Comparison of ENCODE assay signal across 7 cellular contexts in the genomic region with DNA sequence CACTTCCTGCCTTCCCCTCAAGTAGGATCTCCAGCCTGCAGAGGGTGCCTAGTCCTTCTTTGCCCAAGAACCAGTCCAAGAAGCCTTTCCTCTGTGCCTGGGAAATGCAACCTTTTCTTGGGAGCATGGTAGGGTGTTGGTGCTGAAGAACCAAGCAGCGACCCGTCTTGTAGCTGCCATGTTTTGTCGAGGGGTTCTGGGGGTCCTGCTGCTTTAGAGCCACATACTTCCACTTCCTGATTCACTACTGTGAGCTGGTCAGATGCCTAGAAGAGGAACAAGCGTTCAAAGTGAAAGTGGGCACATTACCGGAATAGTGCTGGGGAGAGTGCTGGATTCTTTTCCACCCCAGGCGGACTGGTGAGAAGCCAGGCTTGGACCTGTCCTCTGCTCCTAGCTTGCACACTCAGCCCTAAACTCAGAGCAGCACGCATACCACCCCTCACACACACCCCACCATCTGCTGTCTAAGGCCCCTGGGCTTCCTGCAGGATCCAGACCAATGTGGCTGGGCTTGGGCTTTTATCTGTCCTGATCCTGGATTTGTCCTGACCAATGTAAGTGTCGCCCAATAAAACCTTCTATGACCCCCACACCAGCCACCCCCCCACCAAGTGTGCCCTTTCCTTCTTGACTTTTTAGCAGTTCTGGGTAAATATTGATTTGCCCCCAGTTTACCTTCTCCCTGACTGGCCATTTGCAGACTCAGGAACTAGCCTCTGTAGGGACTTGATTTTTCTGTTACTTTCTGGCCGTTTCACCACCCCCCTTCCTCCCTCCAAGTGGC. TPM values are rescaled to one million over a fixed set of nuclear protein-coding genes. Genes with fewer than 3 reads are reported as not detected.
DNase-seq lines count a peak whose midpoint lies in the region; TF ChIP-seq lines count a peak whose summit lies in the region.
"Had no signal": no experiment of that assay in that cellular context is flagged by ENCODE, and none has a peak within 500 bp of the region (broad histone marks: within the 10 kb centered on the region; RNA-seq: fewer than 3 reads in every experiment).

No MANE protein-coding gene starts in this region.

- no peaks in the 10 kb centered on the region for H3K9me3 ChIP-seq in suprapubic skin

- H3K36me3 ChIP-seq in suprapubic skin = no peaks in the 10 kb centered on the region
- H3K36me3 ChIP-seq: Peyer's patch had no signal

- H3K36me3 Mint-ChIP-seq in chondrocyte (ENCODE audit: low read depth) = peaks cover 6% of the 10 kb centered on the region

- WGBS in suprapubic skin = 37% methylated on average over 7 of the region's 9 CpGs

- DNase-seq in activated T-cell treated with anti-CD3 and anti-CD28 coated beads, Interleukin-2, amount 50 U/mL, for 1 hour = peak; percentile 24
- DNase-seq in activated T-cell treated with anti-CD3 and anti-CD28 coated beads for 4 hours (no peak), chondrocyte (ENCODE audit: low spot score) (no peak), suprapubic skin (ENCODE audit: low spot score in 2 of 2) (peak in 1 of 2 donors; percentile 67), HCEC 1CT (no peak)
- no peak for DNase-seq in activated CD4-positive, alpha-beta T cell treated with anti-CD3 and anti-CD28 coated beads for 4 hours

- TF ChIP-seq POLR2A in suprapubic skin (IDR thresholded peaks at IDR 0.05) = no peak

- H3K27ac Mint-ChIP-seq in chondrocyte (ENCODE audit: unreplicated experiment) = no peak overlapping the region

- H3K4me3 Mint-ChIP-seq in chondrocyte (ENCODE audit: unreplicated experiment) = no peak overlapping the region

- H3K9me3 Mint-ChIP-seq in chondrocyte (ENCODE audit: low read depth) = no peaks in the 10 kb centered on the region

- peaks cover 84% of the 10 kb centered on the region for H3K27me3 Mint-ChIP-seq in chondrocyte (ENCODE audit: low read depth)

- H3K4me1 Mint-ChIP-seq in chondrocyte (ENCODE audit: low read depth) = peaks cover 28% of the 10 kb centered on the region

- H3K4me3 ChIP-seq in suprapubic skin = peak overlapping the region; percentile 55

- no peak for TF ChIP-seq EP300 in suprapubic skin (IDR thresholded peaks at IDR 0.05)

- H3K27ac ChIP-seq in suprapubic skin = no peak overlapping the region
- H3K27ac ChIP-seq: Peyer's patch had no signal

- H3K4me1 ChIP-seq in suprapubic skin = peaks cover 53% of the 10 kb centered on the region

- TF ChIP-seq CTCF in chondrocyte (IDR thresholded peaks at IDR 0.05) (peak; percentile 13), suprapubic skin (IDR thresholded peaks at IDR 0.05) (no peak)

- peaks cover 99% of the 10 kb centered on the region for H3K27me3 ChIP-seq in suprapubic skin

RNA-seq across cellular contexts. Expression of gene HOXA13, which starts 1.5 kb away (rescaled TPM):
- total RNA-seq in chondrocyte = not detected in 3 replicates
- total RNA-seq in suprapubic skin = under 1 TPM in 1 of 4 donors, not detected in 3; 0.17 TPM
- total RNA-seq: Peyer's patch had no signal

RNA-seq across cellular contexts. Expression of gene HOXA11, which starts 16.4 kb away (rescaled TPM):
- not detected in 3 replicates for total RNA-seq in chondrocyte
- total RNA-seq in suprapubic skin = 1 to 10 TPM in 1 of 4 donors, under 1 TPM in 2, not detected in 1; 0.34 to 1.2 (median 0.95) TPM
- total RNA-seq: Peyer's patch had no signal

RNA-seq across cellular contexts. Expression of gene HOXA10, which starts 27.3 kb away (rescaled TPM):
- total RNA-seq in chondrocyte (0.12 to 0.21 TPM in 2 of 3 replicates, not detected in the other), suprapubic skin (1 to 10 TPM; 4.7 to 8.9 (median 6.0) TPM)

RNA-seq across cellular contexts. Expression of gene HOXA9, which starts 36.1 kb away (rescaled TPM):
- total RNA-seq in chondrocyte (not detected in 3 replicates), suprapubic skin (10 to 100 TPM; 26.7 to 64.8 (median 48.7) TPM)

RNA-seq across cellular contexts. Expression of gene EVX1, which starts 41.2 kb away (rescaled TPM):
- total RNA-seq in chondrocyte = not detected in 3 replicates
- total RNA-seq in suprapubic skin = not detected
- total RNA-seq: Peyer's patch had no signal
